ENCODE assay signal across 21 cellular contexts in the genomic region with DNA sequence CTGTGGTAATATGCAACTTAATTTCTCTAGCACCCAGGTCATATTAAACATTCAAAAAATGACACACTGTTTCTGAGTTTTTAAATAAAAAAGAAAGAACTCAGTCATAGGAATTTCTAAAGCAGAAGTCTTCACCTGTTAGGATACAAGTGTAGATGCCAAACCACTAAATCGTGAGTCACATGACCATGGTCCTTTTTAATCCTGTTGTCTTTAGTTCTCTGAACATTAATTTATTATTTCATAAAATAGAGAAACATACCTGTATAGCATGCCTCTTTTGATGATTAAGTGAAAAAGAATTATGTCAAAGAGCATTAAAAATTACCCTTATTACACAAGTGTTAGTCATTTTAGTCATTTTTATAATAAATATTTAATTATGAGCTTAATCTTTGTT.
"Had no signal": no experiment of that assay in that cellular context is flagged by ENCODE, and none has a peak within 500 bp of the region (broad histone marks: within the 10 kb centered on the region; RNA-seq: fewer than 3 reads in every experiment).

No MANE protein-coding gene starts in this region.

- H3K9ac ChIP-seq: KMS-11 had no signal

- H3K4me1 ChIP-seq: breast epithelium had no signal

- H3K4me3 ChIP-seq: breast epithelium had no signal

- H3K4me2 ChIP-seq: KMS-11 had no signal

- H3K36me3 ChIP-seq: breast epithelium had no signal

- H3K27ac ChIP-seq: breast epithelium, KMS-11 had no signal

- H3K27me3 ChIP-seq: breast epithelium had no signal

- DNase-seq: activated B cell treated with CpG ODN at 0.5 μM for 24 hours; activated CD4-positive, alpha-beta T cell treated with anti-CD3 and anti-CD28 coated beads for 1 hour; activated CD4-positive, alpha-beta T cell treated with anti-CD3 and anti-CD28 coated beads, Interleukin-2, amount 10 ng/mL, durations not matched to agents 24 days and 14 days; activated CD4-positive, alpha-beta T cell treated with anti-CD3 and anti-CD28 coated beads, Interleukin-2, amount 50 U/mL, for 48 hours; activated CD8-positive, alpha-beta memory T cell treated with anti-CD3 and anti-CD28 coated beads, Interleukin-2, amount 10 ng/mL, durations not matched to agents 7 days and 5 days; activated effector memory CD4-positive, alpha-beta T cell treated with anti-CD3 and anti-CD28 coated beads, Interleukin-2, amount 50 U/mL, for 16 hours; activated naive CD4-positive, alpha-beta T cell treated with Interleukin-2 at 50 U/mL for 16 hours; activated T-cell treated with anti-CD3 and anti-CD28 coated beads, Interleukin-2, amount 50 U/mL, for 24 hours; caudate nucleus; NCI-H1092 treated with DMSO at 0.1 percent for 48 hours; NCI-H1436; NCI-H1694 treated with DMSO at 0.1 percent for 48 hours; NCI-H2029 treated with DMSO at 0.1 percent for 48 hours; NCI-H446; NCI-H524; SHP77 treated with DMSO at 0.1 percent for 48 hours; T-cell; T-helper 2 cell; T1000 had no signal

- ATAC-seq: activated CD8-positive, alpha-beta memory T cell treated with anti-CD3 and anti-CD28 coated beads, Interleukin-2, amount 10 ng/mL, durations not matched to agents 7 days and 5 days; T-cell had no signal
